In the genomic region with DNA sequence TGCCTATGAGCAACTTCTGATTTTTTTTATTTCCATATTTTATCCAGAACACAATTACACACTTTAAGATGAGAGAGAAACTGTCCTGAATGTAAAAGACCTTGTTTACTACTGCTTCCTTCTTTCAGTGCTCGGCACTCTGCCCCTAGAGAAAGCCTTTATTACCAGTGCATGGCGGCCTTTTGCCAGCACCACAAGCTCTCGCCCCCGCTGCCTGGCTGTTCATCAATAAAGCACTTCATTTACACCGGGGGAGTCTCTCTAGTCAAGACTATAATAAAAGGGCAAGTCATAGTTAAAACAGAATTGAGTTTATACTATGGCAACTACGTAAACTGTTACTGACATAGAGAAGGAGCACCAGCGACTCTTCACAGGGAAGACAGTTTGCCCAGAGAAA, we compare ENCODE assay signal across 21 cellular contexts.
DNase-seq lines count a peak whose midpoint lies in the region; ATAC-seq and TF ChIP-seq lines count a peak whose summit lies in the region.
"Had no signal": no experiment of that assay in that cellular context is flagged by ENCODE, and none has a peak within 500 bp of the region (broad histone marks: within the 10 kb centered on the region; RNA-seq: fewer than 3 reads in every experiment).

No MANE protein-coding gene starts in this region.

- TF ChIP-seq POLR2A in tibial nerve (IDR thresholded peaks at IDR 0.05) (no peak), gastrocnemius medialis (IDR thresholded peaks at IDR 0.05) (no peak)

- H3K4me3 ChIP-seq in tibial nerve = peak overlapping the region in 1 of 4 donors; percentile 1
- no peak overlapping the region for H3K4me3 ChIP-seq in gastrocnemius medialis
- H3K4me3 ChIP-seq: cardiac muscle cell, neural progenitor cell, vagina had no signal

- peak overlapping the region; percentile 63 to 83 (median 73) for H3K27ac ChIP-seq in tibial nerve
- H3K27ac ChIP-seq in foreskin keratinocyte = no peak overlapping the region
- H3K27ac ChIP-seq in gastrocnemius medialis = no peak overlapping the region
- H3K27ac ChIP-seq: cardiac muscle cell, neural progenitor cell, vagina had no signal

- intact Hi-C loops in gastrocnemius medialis (cut with DNase I; ENCODE audit: low total_unique reads) = no loop called here

- in situ Hi-C loops in gastrocnemius medialis (cut with MboI; ENCODE audit: low sequenced_read_pairs in 4 of 4) = no loop called here

- H3K9me3 ChIP-seq in tibial nerve (no peaks in the 10 kb centered on the region), gastrocnemius medialis (no peaks in the 10 kb centered on the region)
- H3K9me3 ChIP-seq: vagina had no signal

- TF ChIP-seq EP300 in tibial nerve (IDR thresholded peaks at IDR 0.05) = peak in 1 of 2 donors; percentile 11

- ATAC-seq in foreskin keratinocyte (no peak), gastrocnemius medialis (no peak)
- no peak for ATAC-seq in stimulated activated effector memory CD8-positive, alpha-beta T cell treated with anti-CD3 and anti-CD28 coated beads, Interleukin-12 subunit alpha, Interleukin-12 subunit beta, amount 100 ng/mL, for 72 hours
- ATAC-seq: left cardiac atrium, SK-N-SH treated with all-trans-retinoic acid at 6 μM for 48 hours, WTC11 had no signal

- no peak overlapping the region for H3K4me3 Mint-ChIP-seq in stimulated activated effector memory CD8-positive, alpha-beta T cell treated with anti-CD3 and anti-CD28 coated beads, Interleukin-12 subunit alpha, Interleukin-12 subunit beta, amount 100 ng/mL, for 72 hours
- H3K4me3 Mint-ChIP-seq: neural progenitor cell, WTC11 had no signal

- no peaks in the 10 kb centered on the region for H3K27me3 ChIP-seq in tibial nerve
- H3K27me3 ChIP-seq in foreskin keratinocyte = no peaks in the 10 kb centered on the region
- H3K27me3 ChIP-seq in gastrocnemius medialis = no peaks in the 10 kb centered on the region
- H3K27me3 ChIP-seq: cardiac muscle cell, neural progenitor cell, vagina had no signal

- 43% methylated on average over 7 of the region's 7 CpGs for WGBS in tibial nerve, 2 donors

- no peaks in the 10 kb centered on the region for H3K36me3 Mint-ChIP-seq in stimulated activated effector memory CD8-positive, alpha-beta T cell treated with anti-CD3 and anti-CD28 coated beads, Interleukin-12 subunit alpha, Interleukin-12 subunit beta, amount 100 ng/mL, for 72 hours
- H3K36me3 Mint-ChIP-seq: neural progenitor cell, WTC11 had no signal

- H3K36me3 ChIP-seq in tibial nerve (no peaks in the 10 kb centered on the region), gastrocnemius medialis (no peaks in the 10 kb centered on the region)
- H3K36me3 ChIP-seq: cardiac muscle cell, neural progenitor cell, vagina had no signal

- H3K9me3 Mint-ChIP-seq in stimulated activated effector memory CD8-positive, alpha-beta T cell treated with anti-CD3 and anti-CD28 coated beads, Interleukin-12 subunit alpha, Interleukin-12 subunit beta, amount 100 ng/mL, for 72 hours = no peaks in the 10 kb centered on the region
- H3K9me3 Mint-ChIP-seq: neural progenitor cell, WTC11 had no signal

- DNase-seq in NCI-H2227 (lab: John Stamatoyannopoulos, UW; ENCODE audit: unreplicated experiment) (peak; percentile 15), NCI-H2227 treated with DMSO at 0.1 percent for 48 hours (lab: John Stamatoyannopoulos, UW) (no peak), cerebellum (ENCODE audit: low spot score) (peak; percentile 27), midbrain (lab: John Stamatoyannopoulos, UW) (peak; percentile 35), tibial nerve (ENCODE audit: low spot score in 2 of 2) (no peak), foreskin keratinocyte (no peak), gastrocnemius medialis (no peak)
- no peak for DNase-seq in stimulated activated effector memory CD8-positive, alpha-beta T cell treated with anti-CD3 and anti-CD28 coated beads, Interleukin-12 subunit alpha, Interleukin-12 subunit beta, amount 100 ng/mL, for 72 hours (ENCODE audit: low spot score in 2 of 2)
- DNase-seq: activated CD4-positive, alpha-beta T cell treated with anti-CD3 and anti-CD28 coated beads, Interleukin-2, amount 50 U/mL, for 4 hours; activated CD8-positive, alpha-beta memory T cell treated with anti-CD3 and anti-CD28 coated beads, Interleukin-2, amount 50 U/mL, for 48 hours; left cardiac atrium; MV-4-11; NCI-H187 treated with DMSO at 0.1 percent for 48 hours; NCI-H526; RPMI8226; T-helper 9 cell had no signal

- no peaks in the 10 kb centered on the region for H3K4me1 Mint-ChIP-seq in stimulated activated effector memory CD8-positive, alpha-beta T cell treated with anti-CD3 and anti-CD28 coated beads, Interleukin-12 subunit alpha, Interleukin-12 subunit beta, amount 100 ng/mL, for 72 hours

- no peak overlapping the region for H3K27ac Mint-ChIP-seq in stimulated activated effector memory CD8-positive, alpha-beta T cell treated with anti-CD3 and anti-CD28 coated beads, Interleukin-12 subunit alpha, Interleukin-12 subunit beta, amount 100 ng/mL, for 72 hours
- H3K27ac Mint-ChIP-seq: neural progenitor cell, WTC11 had no signal

- H3K4me1 ChIP-seq in tibial nerve = peaks cover 0 to 49% (median 6%) of the 10 kb centered on the region in 4 donors
- peaks cover 7% of the 10 kb centered on the region for H3K4me1 ChIP-seq in foreskin keratinocyte
- H3K4me1 ChIP-seq in gastrocnemius medialis = peaks cover 0 to 3% of the 10 kb centered on the region in 2 donors
- H3K4me1 ChIP-seq: vagina had no signal

- no peak for TF ChIP-seq CTCF in tibial nerve (IDR thresholded peaks at IDR 0.05)
- no peak for TF ChIP-seq CTCF in foreskin keratinocyte (conservative IDR thresholded peaks at IDR 0.05)
- no peak for TF ChIP-seq CTCF in gastrocnemius medialis (IDR thresholded peaks at IDR 0.05 in 4 of 5, conservative IDR thresholded peaks at IDR 0.05 in 1 of 5)

Comparison
In these comparisons a context has a peak if more than half of its experiments do, and no peak if none do; other contexts are left out.
1. DNase-seq: peak in NCI-H2227 (single experiment), cerebellum (single experiment) and midbrain (single experiment); none in NCI-H2227 treated with DMSO at 0.1 percent for 48 hours (single experiment), tibial nerve (0 of 2), foreskin keratinocyte (0 of 2), gastrocnemius medialis (0 of 2) and stimulated activated effector memory CD8-positive, alpha-beta T cell treated with anti-CD3 and anti-CD28 coated beads, Interleukin-12 subunit alpha, Interleukin-12 subunit beta, amount 100 ng/mL, for 72 hours (0 of 2).
2. H3K27ac ChIP-seq: peak in tibial nerve (4 of 4); none in foreskin keratinocyte (single experiment) and gastrocnemius medialis (0 of 4).